8 cellular contexts compared by ENCODE assay signal in genomic region chr19:49677901-49678674, GRCh38. TPM values are rescaled to one million over a fixed set of nuclear protein-coding genes. Genes with fewer than 3 reads are reported as not detected.
DNase-seq lines count a peak whose midpoint lies in the region; ATAC-seq and TF ChIP-seq lines count a peak whose summit lies in the region.

No MANE protein-coding gene starts in this region.

- H3K27ac ChIP-seq in Karpas-422 (ENCODE audit: low read length) (peak overlapping the region; percentile 91), cardiac muscle cell (peak overlapping the region; percentile 89)

- no peak overlapping the region for H2AFZ ChIP-seq in Karpas-422 (ENCODE audit: low read length)

- DNase-seq in DMS79 treated with DMSO at 0.1 percent for 48 hours (lab: John Stamatoyannopoulos, UW) (peak; percentile 42), Karpas-422 (peak; percentile 96), SK-N-DZ (ENCODE audit: low spot score) (peak; percentile 82), cardiac muscle cell (ENCODE audit: low read depth in 1 of 2, low spot score in 1 of 2) (peak; percentile 67 to 92), posterior cingulate gyrus (peak in 7 of 10 donors; percentile 64 to 94 (median 68)), ureter (ENCODE audit: low spot score) (peak; percentile 85)
- DNase-seq in activated naive CD4-positive, alpha-beta T cell treated with anti-CD3 and anti-CD28 coated beads, Interleukin-2, amount 50 U/mL, for 16 hours = peak; percentile 85

- H3K27me3 ChIP-seq in Karpas-422 (ENCODE audit: low read length) (no peaks in the 10 kb centered on the region), cardiac muscle cell (no peaks in the 10 kb centered on the region)

- peak; percentile 60 for TF ChIP-seq CTCF in cardiac muscle cell (IDR thresholded peaks at IDR 0.05; ENCODE audit: low read depth, low read length)

- peaks cover 37% of the 10 kb centered on the region for H4K20me1 ChIP-seq in Karpas-422 (ENCODE audit: insufficient read depth, low read depth, low read length)

- no peaks in the 10 kb centered on the region for H3K9me2 ChIP-seq in Karpas-422 (replicated peaks; ENCODE audit: insufficient read depth, low read length)

- ATAC-seq in GM19328 (IDR thresholded peaks at IDR 0.05; ENCODE audit: unreplicated experiment) = no peak

- peak overlapping the region; percentile 76 for H3K4me2 ChIP-seq in Karpas-422 (ENCODE audit: low read depth, low read length, poor library complexity, severe bottlenecking)

- H3K9me3 ChIP-seq in Karpas-422 (ENCODE audit: low read length) (no peaks in the 10 kb centered on the region), cardiac muscle cell (ENCODE audit: low read depth) (no peaks in the 10 kb centered on the region)

- peak overlapping the region; percentile 98 for H3K9ac ChIP-seq in Karpas-422 (ENCODE audit: low read length)

- intact Hi-C loops in posterior cingulate gyrus (cut with DNase I) = loop anchor here (5.0 kb wide), 2 partner anchors 36 to 86 kb away; partner anchors contain the start of genes PRR12, RRAS and SCAF1

- H3K36me3 ChIP-seq in Karpas-422 (ENCODE audit: insufficient read depth, low read length) (peaks cover 18% of the 10 kb centered on the region), cardiac muscle cell (peaks cover 13% of the 10 kb centered on the region)

- H3K4me3 ChIP-seq in Karpas-422 (ENCODE audit: low read length) (peak overlapping the region; percentile 92), cardiac muscle cell (peak overlapping the region; percentile 95)

- peaks cover 54% of the 10 kb centered on the region for H3K4me1 ChIP-seq in Karpas-422 (ENCODE audit: low read length)
- peaks cover 10% of the 10 kb centered on the region for H3K4me1 ChIP-seq in cardiac muscle cell (ENCODE audit: low read depth)

- peaks cover 52% of the 10 kb centered on the region for H3K79me2 ChIP-seq in Karpas-422 (ENCODE audit: low read length)

RNA-seq across cellular contexts. Expression of gene PRMT1, which starts 1.0 kb away (rescaled TPM):
- 293 and 522 TPM in 2 replicates for total RNA-seq in Karpas-422 (2014; rRNA removed; shearing (Covaris generic); ENCODE audit: low replicate concordance)
- 454 and 480 TPM in 2 replicates for polyA plus RNA-seq in SK-N-DZ (2014; cell fraction: cytosol; rRNA removed)
- polyA plus RNA-seq in SK-N-DZ (2014; cell fraction: nucleus; rRNA removed) = 349 and 359 TPM in 2 replicates
- 494 and 516 TPM in 2 replicates for total RNA-seq in cardiac muscle cell
- polyA plus RNA-seq in cardiac muscle cell = 398 and 431 TPM in 2 replicates
- total RNA-seq in ureter = 166 TPM

RNA-seq across cellular contexts. Expression of gene ADM5, which starts 11.3 kb away (rescaled TPM):
- total RNA-seq in Karpas-422 (2014; rRNA removed; shearing (Covaris generic); ENCODE audit: low replicate concordance) = 4.0 and 12.0 TPM in 2 replicates
- 5.0 and 5.4 TPM in 2 replicates for polyA plus RNA-seq in SK-N-DZ (2014; cell fraction: cytosol; rRNA removed)
- polyA plus RNA-seq in SK-N-DZ (2014; cell fraction: nucleus; rRNA removed) = 48.1 and 54.9 TPM in 2 replicates
- total RNA-seq in cardiac muscle cell (3.6 and 5.1 TPM in 2 replicates), ureter (4.1 TPM)
- 1.1 and 2.2 TPM in 2 replicates for polyA plus RNA-seq in cardiac muscle cell

RNA-seq across cellular contexts. Expression of gene BCL2L12, which starts 12.4 kb away (rescaled TPM):
- total RNA-seq in Karpas-422 (2014; rRNA removed; shearing (Covaris generic); ENCODE audit: low replicate concordance) = 25.6 and 35.4 TPM in 2 replicates
- polyA plus RNA-seq in SK-N-DZ (2014; cell fraction: cytosol; rRNA removed) = 3.4 and 4.0 TPM in 2 replicates
- polyA plus RNA-seq in SK-N-DZ (2014; cell fraction: nucleus; rRNA removed) = 3.1 and 6.2 TPM in 2 replicates
- total RNA-seq in cardiac muscle cell (39.4 and 41.3 TPM in 2 replicates), ureter (12.6 TPM)
- polyA plus RNA-seq in cardiac muscle cell = 55.5 and 59.4 TPM in 2 replicates

RNA-seq across cellular contexts. Expression of gene IRF3, which starts 12.4 kb away (rescaled TPM):
- 78.2 and 293 TPM in 2 replicates for total RNA-seq in Karpas-422 (2014; rRNA removed; shearing (Covaris generic); ENCODE audit: low replicate concordance)
- 25.6 and 32.7 TPM in 2 replicates for polyA plus RNA-seq in SK-N-DZ (2014; cell fraction: cytosol; rRNA removed)
- 30.2 and 41.0 TPM in 2 replicates for polyA plus RNA-seq in SK-N-DZ (2014; cell fraction: nucleus; rRNA removed)
- total RNA-seq in cardiac muscle cell (137 and 145 TPM in 2 replicates), ureter (108 TPM)
- 37.6 and 38.4 TPM in 2 replicates for polyA plus RNA-seq in cardiac muscle cell

RNA-seq across cellular contexts. Expression of gene CPT1C, which starts 12.8 kb away (rescaled TPM):
- 0.26 and 1.3 TPM in 2 replicates for total RNA-seq in Karpas-422 (2014; rRNA removed; shearing (Covaris generic); ENCODE audit: low replicate concordance)
- 28.3 and 32.8 TPM in 2 replicates for polyA plus RNA-seq in SK-N-DZ (2014; cell fraction: cytosol; rRNA removed)
- 148 and 189 TPM in 2 replicates for polyA plus RNA-seq in SK-N-DZ (2014; cell fraction: nucleus; rRNA removed)
- total RNA-seq in cardiac muscle cell (29.0 and 33.8 TPM in 2 replicates), ureter (3.1 TPM)
- polyA plus RNA-seq in cardiac muscle cell = 26.5 and 31.7 TPM in 2 replicates

Comparison
In these comparisons a context has a peak if more than half of its experiments do, and no peak if none do; other contexts are left out.
1. DNase-seq: peak in every context shown above with its lines; median percentile 96 in Karpas-422; 85 in activated naive CD4-positive, alpha-beta T cell treated with anti-CD3 and anti-CD28 coated beads, Interleukin-2, amount 50 U/mL, for 16 hours; 85 in ureter; 82 in SK-N-DZ; 80 in cardiac muscle cell; 68 in posterior cingulate gyrus; 42 in DMS79 treated with DMSO at 0.1 percent for 48 hours.